10 cellular contexts compared by ENCODE assay signal in the genomic region with DNA sequence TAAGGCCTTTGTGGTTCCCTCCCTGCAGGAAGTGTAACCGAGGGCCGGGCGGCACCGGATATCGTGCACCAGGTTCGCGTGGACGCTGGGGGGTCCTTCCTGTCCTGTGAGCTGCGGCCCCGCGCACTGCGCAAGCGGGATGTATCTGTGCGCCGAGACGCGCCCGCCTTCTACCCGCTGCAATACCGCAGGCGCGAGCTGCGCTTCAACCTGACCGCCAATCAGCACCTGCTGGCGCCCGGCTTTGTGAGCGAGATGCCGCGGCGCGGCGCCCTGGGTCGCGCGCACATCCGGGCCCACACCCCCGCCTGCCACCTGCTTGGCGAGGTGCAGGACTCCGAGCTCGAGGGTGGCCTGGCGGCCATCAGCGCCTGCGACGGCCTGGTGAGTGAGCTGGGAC. TPM values are rescaled to one million over a fixed set of nuclear protein-coding genes. Genes with fewer than 3 reads are reported as not detected.
A peak's percentile ranks its signal among the peaks of the same experiment; 100 is the strongest.
DNase-seq lines count a peak whose midpoint lies in the region; ATAC-seq and TF ChIP-seq lines count a peak whose summit lies in the region.
"Had no signal": no experiment of that assay in that cellular context is flagged by ENCODE, and none has a peak within 500 bp of the region (broad histone marks: within the 10 kb centered on the region; RNA-seq: fewer than 3 reads in every experiment).

No MANE protein-coding gene starts in this region.

- peak; percentile 92 for ATAC-seq in effector memory CD8-positive, alpha-beta T cell (replicated peaks)
- no peak for ATAC-seq in GM21619 (IDR thresholded peaks at IDR 0.05; ENCODE audit: unreplicated experiment)

- no peak overlapping the region for H3K27ac ChIP-seq in coronary artery

- no peaks in the 10 kb centered on the region for H3K9me3 Mint-ChIP-seq in effector memory CD8-positive, alpha-beta T cell

- DNase-seq in H7 (peak; percentile 28), MG63 (no peak), coronary artery (ENCODE audit: low spot score) (no peak), NCI-H1092 treated with DMSO at 0.1 percent for 48 hours (lab: John Stamatoyannopoulos, UW) (no peak)
- DNase-seq in activated CD8-positive, alpha-beta memory T cell treated with anti-CD3 and anti-CD28 coated beads, Interleukin-2, amount 50 U/mL, for 48 hours, result peak; percentile 71
- peak; percentile 40 to 52 (median 44) for DNase-seq in effector memory CD8-positive, alpha-beta T cell
- peak; percentile 34 to 39 for DNase-seq in stimulated activated CD4-positive, alpha-beta T cell treated with anti-CD3 and anti-CD28 coated beads, Interleukin-4, amount 100 ng/mL, for 4 hours
- DNase-seq: NCI-H82 had no signal

- no peak for TF ChIP-seq CTCF in coronary artery (IDR thresholded peaks at IDR 0.05)

- H3K9me3 ChIP-seq in MG63, result no peaks in the 10 kb centered on the region

- H3K4me3 ChIP-seq in H7 (ENCODE audit: insufficient read depth, low read depth, low read length) (no peak overlapping the region), MG63 (no peak overlapping the region), coronary artery (no peak overlapping the region)

- peak overlapping the region; percentile 29 to 51 for H3K4me3 Mint-ChIP-seq in effector memory CD8-positive, alpha-beta T cell

- H3K27ac Mint-ChIP-seq in effector memory CD8-positive, alpha-beta T cell, result peak overlapping the region; percentile 28 to 35

- H3K36me3 ChIP-seq in H7 (replicated peaks; ENCODE audit: control insufficient read depth, insufficient read depth, low read length) (no peaks in the 10 kb centered on the region), MG63 (no peaks in the 10 kb centered on the region)

- H3K27me3 ChIP-seq in H7 (ENCODE audit: control insufficient read depth, insufficient read depth, low read length) (no peaks in the 10 kb centered on the region), MG63 (no peaks in the 10 kb centered on the region)

- peaks cover 7% of the 10 kb centered on the region for H3K36me3 Mint-ChIP-seq in effector memory CD8-positive, alpha-beta T cell (ENCODE audit: insufficient read depth)

- peaks cover 0 to 9% of the 10 kb centered on the region in 2 donors for H3K4me1 Mint-ChIP-seq in effector memory CD8-positive, alpha-beta T cell (ENCODE audit: low read depth in 2 of 2)

- no peaks in the 10 kb centered on the region for H3K27me3 Mint-ChIP-seq in effector memory CD8-positive, alpha-beta T cell

RNA-seq across cellular contexts. Expression of a gene that starts 35.9 kb away (rescaled TPM):
- 1.1 and 8.6 TPM in 2 replicates for total RNA-seq in H7 (2014; rRNA removed; shearing (Covaris generic))
- total RNA-seq in MG63 (2014; rRNA removed; shearing (Covaris generic); ENCODE audit: low replicate concordance), result 0.05 TPM in 1 of 2 replicates, not detected in the other
- total RNA-seq: glomerular endothelial cell had no signal

RNA-seq across cellular contexts. Expression of a gene that starts 36.0 kb away (rescaled TPM):
- 21.4 and 24.2 TPM in 2 replicates for total RNA-seq in H7 (2014; rRNA removed; shearing (Covaris generic))
- 18.2 and 18.7 TPM in 2 replicates for total RNA-seq in MG63 (2014; rRNA removed; shearing (Covaris generic); ENCODE audit: low replicate concordance)

RNA-seq across cellular contexts. Expression of a gene that starts 50.8 kb away (rescaled TPM):
- total RNA-seq in H7 (2014; rRNA removed; shearing (Covaris generic)), result 0.59 and 0.85 TPM in 2 replicates
- total RNA-seq in MG63 (2014; rRNA removed; shearing (Covaris generic); ENCODE audit: low replicate concordance), result not detected in 2 replicates

Comparison
In these comparisons a context has a peak if more than half of its experiments do, and no peak if none do; other contexts are left out.
1. DNase-seq: peak in H7 (single experiment), activated CD8-positive, alpha-beta memory T cell treated with anti-CD3 and anti-CD28 coated beads, Interleukin-2, amount 50 U/mL, for 48 hours (single experiment), effector memory CD8-positive, alpha-beta T cell (3 of 3) and stimulated activated CD4-positive, alpha-beta T cell treated with anti-CD3 and anti-CD28 coated beads, Interleukin-4, amount 100 ng/mL, for 4 hours (2 of 2); none in MG63 (single experiment), coronary artery (single experiment) and NCI-H1092 treated with DMSO at 0.1 percent for 48 hours (single experiment).